In the genomic region with DNA sequence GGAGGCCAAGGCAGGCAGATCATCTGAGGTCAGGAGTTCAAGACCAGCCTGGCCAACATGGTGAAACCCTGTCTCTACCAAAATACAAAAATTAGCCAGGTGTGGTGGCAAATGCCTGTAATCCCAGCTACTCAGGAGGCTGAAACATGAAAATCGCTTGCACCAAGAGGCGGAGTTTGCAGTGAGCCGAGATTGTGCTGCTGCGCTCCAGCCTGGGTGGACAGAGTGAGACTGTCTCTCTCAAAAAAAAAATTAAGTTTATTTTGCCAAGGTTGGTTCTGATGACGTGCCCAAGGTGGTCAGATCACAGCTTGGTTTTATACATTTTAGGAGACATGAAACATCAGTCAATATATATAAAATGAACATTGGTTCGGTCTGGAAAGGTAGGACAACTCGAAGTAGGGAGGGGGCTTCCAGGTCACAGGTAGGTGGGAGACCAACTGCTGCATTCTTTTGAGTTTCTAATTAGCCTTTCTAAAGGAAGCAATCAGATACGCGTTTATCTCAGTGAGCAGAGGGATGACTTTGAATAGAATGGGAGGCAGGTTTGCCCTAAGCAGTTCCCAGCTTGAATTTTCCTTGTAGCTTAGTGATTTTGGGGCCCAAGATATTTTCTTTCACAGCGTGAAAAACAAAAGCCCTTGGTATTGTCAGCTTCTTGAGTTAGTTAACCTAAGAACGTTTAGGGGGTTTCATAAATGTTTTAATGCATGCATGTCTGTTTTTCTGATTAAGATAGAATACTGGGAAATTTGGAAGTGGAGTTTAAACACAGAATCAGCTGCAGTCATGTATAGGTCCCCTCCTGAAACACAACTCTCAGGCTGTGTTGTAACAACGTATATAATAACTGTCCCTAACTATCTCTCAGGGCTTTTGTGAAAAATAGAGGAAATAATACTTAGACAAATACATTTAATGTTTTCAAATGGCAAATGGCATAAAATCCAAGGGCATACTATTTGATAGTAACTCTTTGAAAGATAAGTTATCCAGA, we compare ENCODE assay signal across 1 cellular context.
TF ChIP-seq lines count a peak whose summit lies in the region.

No MANE protein-coding gene starts in this region.

TF ChIP-seq in H1, 55 proteins besides CTCF, POLR2A, EP300 and RAD21:
- TF ChIP-seq HDAC6 (IDR thresholded peaks at IDR 0.05; ENCODE audit: low read depth, low read length) (no peak), RBBP5 (IDR thresholded peaks at IDR 0.05; ENCODE audit: borderline replicate concordance, low read depth, low read length) (no peak), SIRT6 (IDR thresholded peaks at IDR 0.05; ENCODE audit: low read length) (no peak), NRF1 (IDR thresholded peaks at IDR 0.05; ENCODE audit: low read depth, low read length) (no peak), TEAD4 (IDR thresholded peaks at IDR 0.05; ENCODE audit: low read depth, low read length) (no peak), BCL11A (IDR thresholded peaks at IDR 0.05; ENCODE audit: low read depth in 2 of 2, low read length in 2 of 2) (no peak), CREB1 (IDR thresholded peaks at IDR 0.05) (no peak), JUND (IDR thresholded peaks at IDR 0.05; ENCODE audit: low read length) (no peak), BACH1 (IDR thresholded peaks at IDR 0.05; ENCODE audit: low read length) (no peak), ATF3 (IDR thresholded peaks at IDR 0.05; ENCODE audit: insufficient read depth, low read depth, low read length) (no peak), RFX5 (IDR thresholded peaks at IDR 0.05; ENCODE audit: borderline replicate concordance, low read depth, low read length) (no peak), POLR2AphosphoS5 (IDR thresholded peaks at IDR 0.05; ENCODE audit: low read depth, low read length) (no peak), SRF (IDR thresholded peaks at IDR 0.05; ENCODE audit: low read depth, low read length) (no peak), KDM1A (IDR thresholded peaks at IDR 0.05; ENCODE audit: borderline replicate concordance, low read length) (no peak), TAF7 (optimal IDR thresholded peaks at IDR 0.05; ENCODE audit: borderline replicate concordance, low read depth, low read length) (no peak), POU5F1 (IDR thresholded peaks at IDR 0.05; ENCODE audit: low read depth, low read length) (no peak), HDAC2 (IDR thresholded peaks at IDR 0.05; ENCODE audit: borderline replicate concordance in 1 of 2, low read depth in 2 of 2, low read length in 2 of 2) (no peak), TAF1 (IDR thresholded peaks at IDR 0.05; ENCODE audit: low read depth, low read length) (no peak), CHD1 (IDR thresholded peaks at IDR 0.05; ENCODE audit: low read depth, low read length) (no peak), SIN3A (conservative IDR thresholded peaks at IDR 0.05 in 1 of 2, IDR thresholded peaks at IDR 0.05 in 1 of 2; ENCODE audit: low read depth in 1 of 2, low read length in 2 of 2) (no peak), NANOG (IDR thresholded peaks at IDR 0.05; ENCODE audit: insufficient read depth, low read depth, low read length, poor library complexity, severe bottlenecking) (peak; percentile 97), ZNF274 (IDR thresholded peaks at IDR 0.05; ENCODE audit: borderline replicate concordance, extremely low read depth, low read length) (no peak), EGR1 (IDR thresholded peaks at IDR 0.05; ENCODE audit: borderline replicate concordance, low read depth, low read length) (0 out of 2 replicates have a peak, but pooled peaks have one; percentile 1), PHF8 (conservative IDR thresholded peaks at IDR 0.05; ENCODE audit: low read depth, low read length) (no peak), CHD2 (IDR thresholded peaks at IDR 0.05; ENCODE audit: low read length) (no peak), TBP (IDR thresholded peaks at IDR 0.05; ENCODE audit: low read depth, low read length) (no peak; the same call in 1 of the 2 replicates), SP1 (IDR thresholded peaks at IDR 0.05; ENCODE audit: low read depth, low read length) (0 out of 2 replicates have a peak, but pooled peaks have one; percentile 55), SAP30 (IDR thresholded peaks at IDR 0.05; ENCODE audit: insufficient read depth, insufficient replicate concordance, low read length) (no peak), CEBPB (IDR thresholded peaks at IDR 0.05; ENCODE audit: low read depth, low read length) (no peak)
- TF ChIP-seq, protein P1, sequence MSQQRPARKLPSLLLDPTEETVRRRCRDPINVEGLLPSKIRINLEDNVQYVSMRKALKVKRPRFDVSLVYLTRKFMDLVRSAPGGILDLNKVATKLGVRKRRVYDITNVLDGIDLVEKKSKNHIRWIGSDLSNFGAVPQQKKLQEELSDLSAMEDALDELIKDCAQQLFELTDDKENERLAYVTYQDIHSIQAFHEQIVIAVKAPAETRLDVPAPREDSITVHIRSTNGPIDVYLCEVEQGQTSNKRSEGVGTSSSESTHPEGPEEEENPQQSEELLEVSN (IDR thresholded peaks at IDR 0.05) = no peak
- TF ChIP-seq, protein P2, sequence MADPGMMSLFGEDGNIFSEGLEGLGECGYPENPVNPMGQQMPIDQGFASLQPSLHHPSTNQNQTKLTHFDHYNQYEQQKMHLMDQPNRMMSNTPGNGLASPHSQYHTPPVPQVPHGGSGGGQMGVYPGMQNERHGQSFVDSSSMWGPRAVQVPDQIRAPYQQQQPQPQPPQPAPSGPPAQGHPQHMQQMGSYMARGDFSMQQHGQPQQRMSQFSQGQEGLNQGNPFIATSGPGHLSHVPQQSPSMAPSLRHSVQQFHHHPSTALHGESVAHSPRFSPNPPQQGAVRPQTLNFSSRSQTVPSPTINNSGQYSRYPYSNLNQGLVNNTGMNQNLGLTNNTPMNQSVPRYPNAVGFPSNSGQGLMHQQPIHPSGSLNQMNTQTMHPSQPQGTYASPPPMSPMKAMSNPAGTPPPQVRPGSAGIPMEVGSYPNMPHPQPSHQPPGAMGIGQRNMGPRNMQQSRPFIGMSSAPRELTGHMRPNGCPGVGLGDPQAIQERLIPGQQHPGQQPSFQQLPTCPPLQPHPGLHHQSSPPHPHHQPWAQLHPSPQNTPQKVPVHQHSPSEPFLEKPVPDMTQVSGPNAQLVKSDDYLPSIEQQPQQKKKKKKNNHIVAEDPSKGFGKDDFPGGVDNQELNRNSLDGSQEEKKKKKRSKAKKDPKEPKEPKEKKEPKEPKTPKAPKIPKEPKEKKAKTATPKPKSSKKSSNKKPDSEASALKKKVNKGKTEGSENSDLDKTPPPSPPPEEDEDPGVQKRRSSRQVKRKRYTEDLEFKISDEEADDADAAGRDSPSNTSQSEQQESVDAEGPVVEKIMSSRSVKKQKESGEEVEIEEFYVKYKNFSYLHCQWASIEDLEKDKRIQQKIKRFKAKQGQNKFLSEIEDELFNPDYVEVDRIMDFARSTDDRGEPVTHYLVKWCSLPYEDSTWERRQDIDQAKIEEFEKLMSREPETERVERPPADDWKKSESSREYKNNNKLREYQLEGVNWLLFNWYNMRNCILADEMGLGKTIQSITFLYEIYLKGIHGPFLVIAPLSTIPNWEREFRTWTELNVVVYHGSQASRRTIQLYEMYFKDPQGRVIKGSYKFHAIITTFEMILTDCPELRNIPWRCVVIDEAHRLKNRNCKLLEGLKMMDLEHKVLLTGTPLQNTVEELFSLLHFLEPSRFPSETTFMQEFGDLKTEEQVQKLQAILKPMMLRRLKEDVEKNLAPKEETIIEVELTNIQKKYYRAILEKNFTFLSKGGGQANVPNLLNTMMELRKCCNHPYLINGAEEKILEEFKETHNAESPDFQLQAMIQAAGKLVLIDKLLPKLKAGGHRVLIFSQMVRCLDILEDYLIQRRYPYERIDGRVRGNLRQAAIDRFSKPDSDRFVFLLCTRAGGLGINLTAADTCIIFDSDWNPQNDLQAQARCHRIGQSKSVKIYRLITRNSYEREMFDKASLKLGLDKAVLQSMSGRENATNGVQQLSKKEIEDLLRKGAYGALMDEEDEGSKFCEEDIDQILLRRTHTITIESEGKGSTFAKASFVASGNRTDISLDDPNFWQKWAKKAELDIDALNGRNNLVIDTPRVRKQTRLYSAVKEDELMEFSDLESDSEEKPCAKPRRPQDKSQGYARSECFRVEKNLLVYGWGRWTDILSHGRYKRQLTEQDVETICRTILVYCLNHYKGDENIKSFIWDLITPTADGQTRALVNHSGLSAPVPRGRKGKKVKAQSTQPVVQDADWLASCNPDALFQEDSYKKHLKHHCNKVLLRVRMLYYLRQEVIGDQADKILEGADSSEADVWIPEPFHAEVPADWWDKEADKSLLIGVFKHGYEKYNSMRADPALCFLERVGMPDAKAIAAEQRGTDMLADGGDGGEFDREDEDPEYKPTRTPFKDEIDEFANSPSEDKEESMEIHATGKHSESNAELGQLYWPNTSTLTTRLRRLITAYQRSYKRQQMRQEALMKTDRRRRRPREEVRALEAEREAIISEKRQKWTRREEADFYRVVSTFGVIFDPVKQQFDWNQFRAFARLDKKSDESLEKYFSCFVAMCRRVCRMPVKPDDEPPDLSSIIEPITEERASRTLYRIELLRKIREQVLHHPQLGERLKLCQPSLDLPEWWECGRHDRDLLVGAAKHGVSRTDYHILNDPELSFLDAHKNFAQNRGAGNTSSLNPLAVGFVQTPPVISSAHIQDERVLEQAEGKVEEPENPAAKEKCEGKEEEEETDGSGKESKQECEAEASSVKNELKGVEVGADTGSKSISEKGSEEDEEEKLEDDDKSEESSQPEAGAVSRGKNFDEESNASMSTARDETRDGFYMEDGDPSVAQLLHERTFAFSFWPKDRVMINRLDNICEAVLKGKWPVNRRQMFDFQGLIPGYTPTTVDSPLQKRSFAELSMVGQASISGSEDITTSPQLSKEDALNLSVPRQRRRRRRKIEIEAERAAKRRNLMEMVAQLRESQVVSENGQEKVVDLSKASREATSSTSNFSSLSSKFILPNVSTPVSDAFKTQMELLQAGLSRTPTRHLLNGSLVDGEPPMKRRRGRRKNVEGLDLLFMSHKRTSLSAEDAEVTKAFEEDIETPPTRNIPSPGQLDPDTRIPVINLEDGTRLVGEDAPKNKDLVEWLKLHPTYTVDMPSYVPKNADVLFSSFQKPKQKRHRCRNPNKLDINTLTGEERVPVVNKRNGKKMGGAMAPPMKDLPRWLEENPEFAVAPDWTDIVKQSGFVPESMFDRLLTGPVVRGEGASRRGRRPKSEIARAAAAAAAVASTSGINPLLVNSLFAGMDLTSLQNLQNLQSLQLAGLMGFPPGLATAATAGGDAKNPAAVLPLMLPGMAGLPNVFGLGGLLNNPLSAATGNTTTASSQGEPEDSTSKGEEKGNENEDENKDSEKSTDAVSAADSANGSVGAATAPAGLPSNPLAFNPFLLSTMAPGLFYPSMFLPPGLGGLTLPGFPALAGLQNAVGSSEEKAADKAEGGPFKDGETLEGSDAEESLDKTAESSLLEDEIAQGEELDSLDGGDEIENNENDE (IDR thresholded peaks at IDR 0.05; ENCODE audit: insufficient replicate concordance, low read length) = peak; percentile 80
